19 cellular contexts compared by ENCODE assay signal in genomic region chr19:12726988-12727316, GRCh38. TPM values are rescaled to one million over a fixed set of nuclear protein-coding genes. Genes with fewer than 3 reads are reported as not detected.
A peak's percentile ranks its signal among the peaks of the same experiment; 100 is the strongest.
DNase-seq lines count a peak whose midpoint lies in the region; ATAC-seq and TF ChIP-seq lines count a peak whose summit lies in the region.
"Had no signal": no experiment of that assay in that cellular context is flagged by ENCODE, and none has a peak within 500 bp of the region (broad histone marks: within the 10 kb centered on the region; RNA-seq: fewer than 3 reads in every experiment).

No MANE protein-coding gene starts in this region.

- peaks cover 57% of the 10 kb centered on the region for H3K36me3 ChIP-seq in OCI-LY7 (ENCODE audit: insufficient read depth, low read length)

- DNase-seq in activated naive CD8-positive, alpha-beta T cell treated with anti-CD3 and anti-CD28 coated beads for 36 hours: no peak
- no peak for DNase-seq in activated naive CD8-positive, alpha-beta T cell treated with anti-CD3 and anti-CD28 coated beads, Interleukin-2, amount 50 U/mL, for 24 hours
- DNase-seq in OCI-LY7 (ENCODE audit: low spot score): peak; percentile 39
- DNase-seq in effector CD8-positive, alpha-beta T cell (lab: John Stamatoyannopoulos, UW): no peak
- DNase-seq in activated CD8-positive, alpha-beta memory T cell treated with anti-CD3 and anti-CD28 coated beads, Interleukin-2, amount 50 U/mL, for 48 hours: no peak
- DNase-seq: Calu3, DMS79 treated with DMSO at 0.1 percent for 48 hours, GDM1, KBM-7, MM.1S, NCI-H1105 treated with DMSO at 0.1 percent for 48 hours, NCI-H1930, NCI-H446 treated with DMSO at 0.1 percent for 48 hours, NCI-H748 treated with DMSO at 0.1 percent for 48 hours had no signal

- H3K79me2 ChIP-seq in OCI-LY7 (ENCODE audit: insufficient read depth, low read depth, low read length): peaks cover 49% of the 10 kb centered on the region

- H3K36me3 Mint-ChIP-seq in activated naive CD8-positive, alpha-beta T cell treated with anti-CD3 and anti-CD28 coated beads for 36 hours: peaks cover 42% of the 10 kb centered on the region
- peaks cover 46% of the 10 kb centered on the region for H3K36me3 Mint-ChIP-seq in activated naive CD8-positive, alpha-beta T cell treated with anti-CD3 and anti-CD28 coated beads, Interleukin-2, amount 50 U/mL, for 24 hours (ENCODE audit: low read depth)
- H3K36me3 Mint-ChIP-seq in dendritic cell treated with granulocyte-macrophage colony-stimulating factor and Interleukin-4, amounts not matched to agents 40 ng/mL and 50 ng/mL, for 4 days (ENCODE audit: low read depth): peaks cover 54% of the 10 kb centered on the region

- no peak for ATAC-seq in activated naive CD8-positive, alpha-beta T cell treated with anti-CD3 and anti-CD28 coated beads, Interleukin-2, amount 50 U/mL, for 24 hours
- ATAC-seq in HG02642 (IDR thresholded peaks at IDR 0.05; ENCODE audit: poor library complexity, unreplicated experiment) (no peak), HG03045 (IDR thresholded peaks at IDR 0.05; ENCODE audit: unreplicated experiment) (no peak)
- ATAC-seq: A549 had no signal

- peak overlapping the region; percentile 63 for H3K27ac ChIP-seq in OCI-LY7 (ENCODE audit: low read depth, low read length, poor library complexity, severe bottlenecking)
- H3K27ac ChIP-seq: A549 had no signal

- no peak overlapping the region for H3K4me3 ChIP-seq in OCI-LY7 (ENCODE audit: low read depth, low read length, poor library complexity, severe bottlenecking)
- H3K4me3 ChIP-seq: A549 had no signal

- H3K4me1 ChIP-seq in OCI-LY7 (ENCODE audit: insufficient read depth, low read length, poor library complexity, severe bottlenecking): peaks cover 32% of the 10 kb centered on the region

- no peaks in the 10 kb centered on the region for H4K20me1 ChIP-seq in OCI-LY7 (ENCODE audit: insufficient read depth, low read length)

- H3K27ac Mint-ChIP-seq in activated naive CD8-positive, alpha-beta T cell treated with anti-CD3 and anti-CD28 coated beads for 36 hours: peak overlapping the region; percentile 4
- no peak overlapping the region for H3K27ac Mint-ChIP-seq in activated naive CD8-positive, alpha-beta T cell treated with anti-CD3 and anti-CD28 coated beads, Interleukin-2, amount 50 U/mL, for 24 hours
- H3K27ac Mint-ChIP-seq in dendritic cell treated with granulocyte-macrophage colony-stimulating factor and Interleukin-4, amounts not matched to agents 40 ng/mL and 50 ng/mL, for 4 days: peak overlapping the region; percentile 32

- CTCF ChIA-PET in OCI-LY7 (lab: Charles Lee; ENCODE audit: unreplicated experiment): no interaction called here

- H3K4me3 Mint-ChIP-seq in activated naive CD8-positive, alpha-beta T cell treated with anti-CD3 and anti-CD28 coated beads for 36 hours: no peak overlapping the region
- H3K4me3 Mint-ChIP-seq in activated naive CD8-positive, alpha-beta T cell treated with anti-CD3 and anti-CD28 coated beads, Interleukin-2, amount 50 U/mL, for 24 hours: no peak overlapping the region
- H3K4me3 Mint-ChIP-seq in dendritic cell treated with granulocyte-macrophage colony-stimulating factor and Interleukin-4, amounts not matched to agents 40 ng/mL and 50 ng/mL, for 4 days: no peak overlapping the region
- H3K4me3 Mint-ChIP-seq: CD14-positive monocyte had no signal

- BruUV-seq in OCI-LY7 (replicated peaks; lab: Mats Ljungman, UMichigan): no TSS peak

- H3K4me1 Mint-ChIP-seq in activated naive CD8-positive, alpha-beta T cell treated with anti-CD3 and anti-CD28 coated beads for 36 hours: peaks cover 19% of the 10 kb centered on the region
- H3K4me1 Mint-ChIP-seq in activated naive CD8-positive, alpha-beta T cell treated with anti-CD3 and anti-CD28 coated beads, Interleukin-2, amount 50 U/mL, for 24 hours: peaks cover 29% of the 10 kb centered on the region
- peaks cover 45% of the 10 kb centered on the region for H3K4me1 Mint-ChIP-seq in dendritic cell treated with granulocyte-macrophage colony-stimulating factor and Interleukin-4, amounts not matched to agents 40 ng/mL and 50 ng/mL, for 4 days (ENCODE audit: low read depth)

- peak overlapping the region; percentile 32; the same call in 1 of the 2 replicates for H3K4me2 ChIP-seq in OCI-LY7 (ENCODE audit: low read length)
- H3K4me2 ChIP-seq: A549 had no signal

- H3K9me3 ChIP-seq in OCI-LY7 (ENCODE audit: low read length): no peaks in the 10 kb centered on the region
- H3K9me3 ChIP-seq: A549 had no signal

- POLR2A ChIA-PET in OCI-LY7 (lab: Charles Lee): no interaction called here

- intact Hi-C loops in OCI-LY7 (cut with micrococcal nuclease; ENCODE audit: unreplicated experiment): no loop called here
- intact Hi-C loops in dendritic cell treated with granulocyte-macrophage colony-stimulating factor and Interleukin-4, amounts not matched to agents 40 ng/mL and 50 ng/mL, for 4 days (cut with micrococcal nuclease): no loop called here

- H3K9me3 Mint-ChIP-seq in activated naive CD8-positive, alpha-beta T cell treated with anti-CD3 and anti-CD28 coated beads for 36 hours: no peaks in the 10 kb centered on the region
- no peaks in the 10 kb centered on the region for H3K9me3 Mint-ChIP-seq in activated naive CD8-positive, alpha-beta T cell treated with anti-CD3 and anti-CD28 coated beads, Interleukin-2, amount 50 U/mL, for 24 hours
- H3K9me3 Mint-ChIP-seq in dendritic cell treated with granulocyte-macrophage colony-stimulating factor and Interleukin-4, amounts not matched to agents 40 ng/mL and 50 ng/mL, for 4 days: no peaks in the 10 kb centered on the region

- no peak overlapping the region for H2AFZ ChIP-seq in OCI-LY7 (ENCODE audit: low read length)

- TF ChIP-seq CTCF in OCI-LY7 (conservative IDR thresholded peaks at IDR 0.05; ENCODE audit: low read length): no peak

- H3K9me2 ChIP-seq in OCI-LY7 (ENCODE audit: insufficient read depth, low read length): no peaks in the 10 kb centered on the region

- no peaks in the 10 kb centered on the region for H3K27me3 Mint-ChIP-seq in activated naive CD8-positive, alpha-beta T cell treated with anti-CD3 and anti-CD28 coated beads for 36 hours
- peaks cover 2% of the 10 kb centered on the region for H3K27me3 Mint-ChIP-seq in activated naive CD8-positive, alpha-beta T cell treated with anti-CD3 and anti-CD28 coated beads, Interleukin-2, amount 50 U/mL, for 24 hours
- no peaks in the 10 kb centered on the region for H3K27me3 Mint-ChIP-seq in dendritic cell treated with granulocyte-macrophage colony-stimulating factor and Interleukin-4, amounts not matched to agents 40 ng/mL and 50 ng/mL, for 4 days

RNA-seq across cellular contexts. Expression of gene TNPO2, which starts 3.2 kb away (rescaled TPM):
- 100 to 1,000 TPM; 125 to 134 TPM for total RNA-seq in activated naive CD8-positive, alpha-beta T cell treated with anti-CD3 and anti-CD28 coated beads for 36 hours
- 42.6 and 47.3 TPM in 2 replicates for total RNA-seq in OCI-LY7 (2014; rRNA removed; shearing (Covaris generic))
- 112 and 120 TPM in 2 replicates for total RNA-seq in OCI-LY7 (2022)

RNA-seq across cellular contexts. Expression of gene TRIR, which starts 7.5 kb away (rescaled TPM):
- total RNA-seq in activated naive CD8-positive, alpha-beta T cell treated with anti-CD3 and anti-CD28 coated beads for 36 hours: 100 to 1,000 TPM; 223 to 230 TPM
- total RNA-seq in OCI-LY7 (2014; rRNA removed; shearing (Covaris generic)): 322 and 336 TPM in 2 replicates
- 211 and 219 TPM in 2 replicates for total RNA-seq in OCI-LY7 (2022)

RNA-seq across cellular contexts. Expression of gene GET3, which starts 10.3 kb away (rescaled TPM):
- 10 to 100 TPM; 78.3 to 80.2 TPM for total RNA-seq in activated naive CD8-positive, alpha-beta T cell treated with anti-CD3 and anti-CD28 coated beads for 36 hours
- total RNA-seq in OCI-LY7 (2014; rRNA removed; shearing (Covaris generic)): 40.5 and 48.8 TPM in 2 replicates
- 29.1 and 34.3 TPM in 2 replicates for total RNA-seq in OCI-LY7 (2022)

RNA-seq across cellular contexts. Expression of gene BEST2, which starts 24.6 kb away (rescaled TPM):
- total RNA-seq in activated naive CD8-positive, alpha-beta T cell treated with anti-CD3 and anti-CD28 coated beads for 36 hours: not detected
- total RNA-seq in OCI-LY7 (2014; rRNA removed; shearing (Covaris generic)): 0.10 TPM in 1 of 2 replicates, not detected in the other
- total RNA-seq in OCI-LY7 (2022): not detected in 2 replicates
- total RNA-seq: Calu3 had no signal

RNA-seq across cellular contexts. Expression of gene FBXW9, which starts 30.5 kb away (rescaled TPM):
- total RNA-seq in activated naive CD8-positive, alpha-beta T cell treated with anti-CD3 and anti-CD28 coated beads for 36 hours: 10 to 100 TPM; 13.1 to 13.4 TPM
- 10.6 and 11.5 TPM in 2 replicates for total RNA-seq in OCI-LY7 (2014; rRNA removed; shearing (Covaris generic))
- 10.8 and 11.0 TPM in 2 replicates for total RNA-seq in OCI-LY7 (2022)
